Comparison of ENCODE assay signal across 32 cellular contexts in the genomic region with DNA sequence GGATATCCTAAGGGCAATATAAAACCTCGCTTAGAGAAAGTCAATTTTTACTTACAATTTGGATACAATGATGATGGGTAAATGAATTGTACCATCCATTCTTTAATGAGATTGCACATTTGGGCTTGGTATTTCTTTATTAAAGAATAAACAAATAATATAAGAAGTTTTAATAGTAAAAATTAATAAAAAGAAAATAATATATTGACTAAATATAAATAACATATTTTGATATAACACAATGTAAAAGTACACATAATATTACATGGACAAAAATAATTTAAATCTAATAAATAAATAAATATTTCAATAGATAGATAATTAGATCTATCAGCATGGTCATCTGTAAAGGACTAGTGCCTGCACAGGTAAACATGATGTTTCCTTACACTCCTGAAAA. TPM values are rescaled to one million over a fixed set of nuclear protein-coding genes. Genes with fewer than 3 reads are reported as not detected.
DNase-seq lines count a peak whose midpoint lies in the region; ATAC-seq, FAIRE-seq and TF ChIP-seq lines count a peak whose summit lies in the region.
"Had no signal": no experiment of that assay in that cellular context is flagged by ENCODE, and none has a peak within 500 bp of the region (broad histone marks: within the 10 kb centered on the region; RNA-seq: fewer than 3 reads in every experiment).

No MANE protein-coding gene starts in this region.

- no peaks in the 10 kb centered on the region for H3K9me3 ChIP-seq in kidney (ENCODE audit: control insufficient read depth in 1 of 2, low read length in 2 of 2)
- H3K9me3 ChIP-seq: BE2C had no signal

- H3K4me3 ChIP-seq in kidney (ENCODE audit: low read length in 2 of 2) = no peak overlapping the region
- H3K4me3 ChIP-seq: BLaER1 had no signal

- no peaks in the 10 kb centered on the region for H3K4me1 ChIP-seq in kidney (ENCODE audit: control insufficient read depth in 1 of 2, insufficient read depth in 1 of 2, low read depth in 1 of 2, low read length in 2 of 2)
- H3K4me1 ChIP-seq: BE2C had no signal

- H3K9ac ChIP-seq in kidney (ENCODE audit: low read length in 2 of 2) = no peak overlapping the region
- H3K9ac ChIP-seq: BLaER1 had no signal

- no peak for TF ChIP-seq CTCF in kidney (IDR thresholded peaks at IDR 0.05; ENCODE audit: borderline replicate concordance, extremely low read depth, insufficient read depth)

- no peaks in the 10 kb centered on the region for H3K36me3 ChIP-seq in kidney (ENCODE audit: control insufficient read depth in 1 of 2, insufficient read depth in 2 of 2, low read length in 2 of 2)
- H3K36me3 ChIP-seq: BE2C, BLaER1 had no signal

- intact Hi-C loops in kidney (cut with DNase I) = no loop called here

- no peak for TF ChIP-seq POLR2A in GM12892 (IDR thresholded peaks at IDR 0.05; ENCODE audit: low read depth, low read length)

- FAIRE-seq in A204.1 (lab: Jason Lieb, UNC) (peak; percentile 81), TTC549 (lab: Jason Lieb, UNC) (peak; percentile 45), colon (lab: Jason Lieb, UNC) (peak; percentile 77), frontal cortex (lab: Jason Lieb, UNC) (peak; percentile 69), kidney (lab: Jason Lieb, UNC) (no peak), GM12892 (lab: Jason Lieb, UNC) (no peak)
- FAIRE-seq: GM12891, GM18507 had no signal

- H3K27ac ChIP-seq in kidney (ENCODE audit: low read depth in 2 of 2, low read length in 2 of 2) = no peak overlapping the region
- H3K27ac ChIP-seq: 22Rv1, BLaER1 had no signal

- DNase-seq in frontal cortex (ENCODE audit: low spot score in 2 of 2) (no peak), kidney (no peak), GM12892 (ENCODE audit: insufficient read length) (no peak), NK-92 (lab: John Stamatoyannopoulos, UW; ENCODE audit: unreplicated experiment) (no peak)
- DNase-seq: ACHN; BE2C; C1 segment of cervical spinal cord; CD4-positive, alpha-beta memory T cell; CD4-positive, CD25-positive, alpha-beta regulatory T cell; CD8-positive, alpha-beta memory T cell; COR-L47; DMS 273 treated with DMSO at 0.1 percent for 48 hours; DMS153; DMS53; DMS79; DND-41; EL; GF-D8 had no signal

- no peak for ATAC-seq in HG02973 (IDR thresholded peaks at IDR 0.05; ENCODE audit: unreplicated experiment)

RNA-seq across cellular contexts. Expression of gene IFNA21, which starts 0.9 kb away (rescaled TPM):
- total RNA-seq in frontal cortex (not detected), kidney (not detected)
- polyA plus RNA-seq in kidney (ENCODE audit: insufficient read depth, low read depth, low replicate concordance) = not detected
- polyA plus RNA-seq in GM12892 (2012; ENCODE audit: missing spikeins) = not detected
- total RNA-seq: A172; A673; CD4-positive, alpha-beta memory T cell; CD4-positive, CD25-positive, alpha-beta regulatory T cell; CD8-positive, alpha-beta memory T cell; Daoy; G401 had no signal
- polyA plus RNA-seq: AG04450; CD14-positive monocyte; CD4-positive, alpha-beta memory T cell; CD4-positive, CD25-positive, alpha-beta regulatory T cell; CD8-positive, alpha-beta memory T cell had no signal

RNA-seq across cellular contexts. Expression of gene IFNA4, which starts 21.9 kb away (rescaled TPM):
- total RNA-seq in frontal cortex = not detected
- total RNA-seq in kidney = not detected
- not detected for polyA plus RNA-seq in kidney (ENCODE audit: insufficient read depth, low read depth, low replicate concordance)
- polyA plus RNA-seq in GM12892 (2012; ENCODE audit: missing spikeins) = not detected
- total RNA-seq: A172; A673; CD4-positive, alpha-beta memory T cell; CD4-positive, CD25-positive, alpha-beta regulatory T cell; CD8-positive, alpha-beta memory T cell; Daoy; G401 had no signal
- polyA plus RNA-seq: AG04450; CD14-positive monocyte; CD4-positive, alpha-beta memory T cell; CD4-positive, CD25-positive, alpha-beta regulatory T cell; CD8-positive, alpha-beta memory T cell had no signal

RNA-seq across cellular contexts. Expression of gene IFNW1, which starts 23.9 kb away (rescaled TPM):
- total RNA-seq in frontal cortex = not detected
- not detected for total RNA-seq in kidney
- not detected for polyA plus RNA-seq in kidney (ENCODE audit: insufficient read depth, low read depth, low replicate concordance)
- polyA plus RNA-seq in GM12892 (2012; ENCODE audit: missing spikeins) = not detected
- total RNA-seq: A172; A673; CD4-positive, alpha-beta memory T cell; CD4-positive, CD25-positive, alpha-beta regulatory T cell; CD8-positive, alpha-beta memory T cell; Daoy; G401 had no signal
- polyA plus RNA-seq: AG04450; CD14-positive monocyte; CD4-positive, alpha-beta memory T cell; CD4-positive, CD25-positive, alpha-beta regulatory T cell had no signal

RNA-seq across cellular contexts. Expression of gene IFNA7, which starts 36.5 kb away (rescaled TPM):
- not detected for total RNA-seq in frontal cortex
- total RNA-seq in kidney = not detected
- polyA plus RNA-seq in kidney (ENCODE audit: insufficient read depth, low read depth, low replicate concordance) = not detected
- not detected for polyA plus RNA-seq in GM12892 (2012; ENCODE audit: missing spikeins)
- total RNA-seq: A172; A673; CD4-positive, alpha-beta memory T cell; CD4-positive, CD25-positive, alpha-beta regulatory T cell; CD8-positive, alpha-beta memory T cell; Daoy; G401 had no signal
- polyA plus RNA-seq: AG04450; CD14-positive monocyte; CD4-positive, alpha-beta memory T cell; CD4-positive, CD25-positive, alpha-beta regulatory T cell; CD8-positive, alpha-beta memory T cell had no signal

RNA-seq across cellular contexts. Expression of gene IFNA10, which starts 41.4 kb away (rescaled TPM):
- total RNA-seq in frontal cortex (not detected), kidney (not detected)
- polyA plus RNA-seq in kidney (ENCODE audit: insufficient read depth, low read depth, low replicate concordance) = not detected
- not detected for polyA plus RNA-seq in GM12892 (2012; ENCODE audit: missing spikeins)
- total RNA-seq: A172; A673; CD4-positive, alpha-beta memory T cell; CD4-positive, CD25-positive, alpha-beta regulatory T cell; CD8-positive, alpha-beta memory T cell; Daoy; G401 had no signal
- polyA plus RNA-seq: AG04450; CD14-positive monocyte; CD4-positive, alpha-beta memory T cell; CD4-positive, CD25-positive, alpha-beta regulatory T cell; CD8-positive, alpha-beta memory T cell had no signal
